In genomic region chr9:129141066-129142041, GRCh38 we compare ENCODE assay signal across 1 cellular context.
TF ChIP-seq lines count a peak whose summit lies in the region.

No MANE protein-coding gene starts in this region.

TF ChIP-seq in H1, 55 proteins besides CTCF, POLR2A, EP300 and RAD21:
- TF ChIP-seq TAF7 (optimal IDR thresholded peaks at IDR 0.05; ENCODE audit: borderline replicate concordance, low read depth, low read length): no peak
- TF ChIP-seq KDM5A (IDR thresholded peaks at IDR 0.05; ENCODE audit: low read length): no peak
- no peak for TF ChIP-seq MAX (IDR thresholded peaks at IDR 0.05)
- peak; percentile 7 for TF ChIP-seq KDM4A (IDR thresholded peaks at IDR 0.05; ENCODE audit: low read depth, low read length, severe bottlenecking)
- no peak for TF ChIP-seq GABPA (IDR thresholded peaks at IDR 0.05; ENCODE audit: borderline replicate concordance, insufficient read depth, low read length)
- no peak for TF ChIP-seq POU5F1 (IDR thresholded peaks at IDR 0.05; ENCODE audit: low read depth, low read length)
